Comparison of ENCODE assay signal across 1 cellular context in genomic region chrX:138775501-138775900, GRCh38.
TF ChIP-seq lines count a peak whose summit lies in the region.

No MANE protein-coding gene starts in this region.

TF ChIP-seq in GM23338, 12 proteins besides CTCF, POLR2A, EP300 and RAD21 (continued from another document):
- TF ChIP-seq NANOG (IDR thresholded peaks at IDR 0.05; ENCODE audit: borderline replicate concordance): no peak
